23 cellular contexts compared by ENCODE assay signal in genomic region chr12:26065451-26065850, GRCh38. TPM values are rescaled to one million over a fixed set of nuclear protein-coding genes. Genes with fewer than 3 reads are reported as not detected.
"Had no signal": no experiment of that assay in that cellular context is flagged by ENCODE, and none has a peak within 500 bp of the region (broad histone marks: within the 10 kb centered on the region; RNA-seq: fewer than 3 reads in every experiment).

No MANE protein-coding gene starts in this region.

- DNase-seq: cerebellar nuclear complex; colonic mucosa; cortex of kidney; dermis blood vessel endothelial cell; dorsolateral prefrontal cortex; effector CD4-positive, alpha-beta T cell; effector memory CD8-positive, alpha-beta T cell; foreskin keratinocyte; heart left ventricle; hypothalamus; left cardiac atrium; left lung; left ventricle myocardium superior; lower lobe of right lung; mesenchymal stem cell; midbrain; naive thymus-derived CD4-positive, alpha-beta T cell had no signal

- H3K27ac Mint-ChIP-seq: effector memory CD8-positive, alpha-beta T cell; naive thymus-derived CD4-positive, alpha-beta T cell had no signal

- H3K4me1 ChIP-seq: colonic mucosa, esophagus muscularis mucosa, gastroesophageal sphincter, left lung, lower lobe of right lung had no signal

- H3K9me3 ChIP-seq: colonic mucosa, esophagus muscularis mucosa, gastroesophageal sphincter, heart left ventricle, left lung, lower lobe of right lung had no signal

- H3K4me3 ChIP-seq: colonic mucosa, dorsolateral prefrontal cortex, esophagus muscularis mucosa, gastroesophageal sphincter, heart left ventricle, hepatocyte, left lung, lower lobe of right lung had no signal

- H3K79me2 ChIP-seq: hepatocyte had no signal

- H3K36me3 ChIP-seq: colonic mucosa, left lung, lower lobe of right lung had no signal

- H2AFZ ChIP-seq: hepatocyte had no signal

- FAIRE-seq: endothelial cell of umbilical vein, frontal cortex, islet of Langerhans had no signal

- H3K9me3 Mint-ChIP-seq: effector memory CD8-positive, alpha-beta T cell; naive thymus-derived CD4-positive, alpha-beta T cell had no signal

- H3K4me2 ChIP-seq: hepatocyte had no signal

- H3K4me3 Mint-ChIP-seq: effector memory CD8-positive, alpha-beta T cell; naive thymus-derived CD4-positive, alpha-beta T cell had no signal

- H3K27ac ChIP-seq: colonic mucosa, dorsolateral prefrontal cortex, esophagus muscularis mucosa, foreskin keratinocyte, gastroesophageal sphincter, heart left ventricle, hepatocyte, left lung, lower lobe of right lung had no signal

- H3K36me3 Mint-ChIP-seq: naive thymus-derived CD4-positive, alpha-beta T cell had no signal

- H3K27me3 ChIP-seq: colonic mucosa, dorsolateral prefrontal cortex, esophagus muscularis mucosa, foreskin keratinocyte, gastroesophageal sphincter, heart left ventricle, hepatocyte, left lung had no signal

- H3K4me1 Mint-ChIP-seq: naive thymus-derived CD4-positive, alpha-beta T cell had no signal

RNA-seq across cellular contexts. Expression of gene BHLHE41, which starts 59.4 kb away (rescaled TPM):
- polyA plus RNA-seq: naive thymus-derived CD4-positive, alpha-beta T cell had no signal
